15 cellular contexts compared by ENCODE assay signal in the genomic region with DNA sequence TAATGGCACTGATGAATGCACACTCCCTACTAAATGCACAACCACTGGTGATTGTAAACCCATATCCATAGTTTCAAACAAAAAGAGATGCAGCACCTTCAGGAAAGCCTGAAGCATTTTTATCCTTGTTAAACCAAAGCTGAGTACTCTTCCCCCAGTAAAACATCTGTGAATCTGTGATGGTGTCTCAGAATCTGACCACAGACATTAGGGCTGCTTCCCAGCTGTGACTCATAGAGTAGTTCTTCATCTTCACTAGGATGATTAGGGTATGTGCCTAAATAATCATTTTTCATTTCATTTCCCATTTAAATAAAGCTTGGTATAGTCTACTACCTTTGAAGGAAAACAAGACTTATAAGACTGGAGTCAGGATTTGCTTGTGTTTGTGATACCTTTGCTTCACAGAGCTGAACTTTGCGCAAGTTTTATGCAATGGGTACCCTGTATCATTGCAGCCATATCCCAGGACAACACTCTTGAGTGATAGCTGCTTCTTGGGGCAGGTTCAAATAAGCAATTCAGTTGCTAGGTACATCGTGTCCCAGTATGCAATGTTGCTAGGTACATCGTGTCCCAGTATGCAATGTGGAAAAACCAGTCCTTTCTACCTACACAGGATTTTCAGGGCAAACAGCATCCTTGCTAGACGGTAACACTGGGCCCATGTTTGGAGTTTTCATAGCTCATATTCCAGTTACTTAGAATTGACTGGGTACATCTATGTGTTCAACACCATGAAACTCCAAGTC.
DNase-seq lines count a peak whose midpoint lies in the region; ATAC-seq and TF ChIP-seq lines count a peak whose summit lies in the region.
"Had no signal": no experiment of that assay in that cellular context is flagged by ENCODE, and none has a peak within 500 bp of the region (broad histone marks: within the 10 kb centered on the region; RNA-seq: fewer than 3 reads in every experiment).

No MANE protein-coding gene starts in this region.

- TF ChIP-seq CTCF in epithelial cell of esophagus (IDR thresholded peaks at IDR 0.05; ENCODE audit: insufficient read depth, low read depth, low read length, missing control alignments): no peak

- DNase-seq in Daoy (ENCODE audit: low read depth) (peak; percentile 15), M059J (ENCODE audit: low read depth) (peak; percentile 51), epithelial cell of esophagus (ENCODE audit: low read depth) (peak; percentile 84), myocyte (ENCODE audit: low read depth) (peak; percentile 49), medulla oblongata (ENCODE audit: extremely low spot score) (no peak)
- DNase-seq in stimulated activated CD4-positive, alpha-beta T cell treated with anti-CD3 and anti-CD28 coated beads, Interleukin-2, amount 100 ng/mL, for 24 hours: no peak
- DNase-seq: H9; left ventricle myocardium inferior; MG63; natural killer cell; stimulated activated CD4-positive, alpha-beta T cell treated with anti-CD3 and anti-CD28 coated beads, Interleukin-2, amount 100 ng/mL, for 48 hours had no signal

- ATAC-seq in HG02885 (IDR thresholded peaks at IDR 0.05; ENCODE audit: poor library complexity, unreplicated experiment) (no peak), HG03139 (IDR thresholded peaks at IDR 0.05; ENCODE audit: unreplicated experiment) (no peak)
- ATAC-seq: natural killer cell, Right ventricle myocardium inferior had no signal

- no peak overlapping the region for H3K4me3 ChIP-seq in epithelial cell of esophagus (ENCODE audit: low read length)
- H3K4me3 ChIP-seq: cardiac muscle cell, left ventricle myocardium inferior, MG63 had no signal

Comparison
In these comparisons a context has a peak if more than half of its experiments do, and no peak if none do; other contexts are left out.
1. DNase-seq: peak in Daoy (single experiment), M059J (single experiment), epithelial cell of esophagus (single experiment) and myocyte (single experiment); none in medulla oblongata (single experiment) and stimulated activated CD4-positive, alpha-beta T cell treated with anti-CD3 and anti-CD28 coated beads, Interleukin-2, amount 100 ng/mL, for 24 hours (0 of 2).